Comparison of ENCODE assay signal across 1 cellular context in genomic region chr20:50794846-50795634, GRCh38.
TF ChIP-seq lines count a peak whose summit lies in the region.

A gene with protein sequence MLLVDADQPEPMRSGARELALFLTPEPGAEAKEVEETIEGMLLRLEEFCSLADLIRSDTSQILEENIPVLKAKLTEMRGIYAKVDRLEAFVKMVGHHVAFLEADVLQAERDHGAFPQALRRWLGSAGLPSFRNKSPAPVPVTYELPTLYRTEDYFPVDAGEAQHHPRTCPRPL (plus strand): TSS chr20:50795061. CDS start chr20:50795084, 23 bp downstream.

TF ChIP-seq in HepG2, 621 proteins besides CTCF, POLR2A, EP300 and RAD21 (continued from another document and continues in another):
- TF ChIP-seq ZNF766 (CRISPR knock-in tag; IDR thresholded peaks at IDR 0.05; ENCODE audit: borderline replicate concordance): peak; percentile 76
- peak; percentile 56; the same call in 1 of the 2 replicates for TF ChIP-seq ADNP (CRISPR knock-in tag; IDR thresholded peaks at IDR 0.05)
- peak; percentile 63 for TF ChIP-seq YY1 (IDR thresholded peaks at IDR 0.05; ENCODE audit: insufficient read depth, insufficient replicate concordance, low read depth, low read length)
- TF ChIP-seq CHD4 (IDR thresholded peaks at IDR 0.05; ENCODE audit: borderline replicate concordance, low read length): no peak
- no peak for TF ChIP-seq NAIF1 (CRISPR knock-in tag; IDR thresholded peaks at IDR 0.05; ENCODE audit: borderline replicate concordance)
- TF ChIP-seq HNRNPL (IDR thresholded peaks at IDR 0.05; ENCODE audit: low read depth, low read length): peak; percentile 12; the same call in 1 of the 2 replicates
- TF ChIP-seq HINFP (CRISPR knock-in tag; IDR thresholded peaks at IDR 0.05; ENCODE audit: low read depth): peak; percentile 97
- TF ChIP-seq, protein P1, sequence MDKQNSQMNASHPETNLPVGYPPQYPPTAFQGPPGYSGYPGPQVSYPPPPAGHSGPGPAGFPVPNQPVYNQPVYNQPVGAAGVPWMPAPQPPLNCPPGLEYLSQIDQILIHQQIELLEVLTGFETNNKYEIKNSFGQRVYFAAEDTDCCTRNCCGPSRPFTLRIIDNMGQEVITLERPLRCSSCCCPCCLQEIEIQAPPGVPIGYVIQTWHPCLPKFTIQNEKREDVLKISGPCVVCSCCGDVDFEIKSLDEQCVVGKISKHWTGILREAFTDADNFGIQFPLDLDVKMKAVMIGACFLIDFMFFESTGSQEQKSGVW (CRISPR knock-in tag; IDR thresholded peaks at IDR 0.05; ENCODE audit: borderline replicate concordance): no peak
- peak; percentile 17; the same call in 1 of the 2 replicates for TF ChIP-seq SMC3 (IDR thresholded peaks at IDR 0.05; ENCODE audit: low read length)
- TF ChIP-seq ZFP37 (CRISPR knock-in tag; IDR thresholded peaks at IDR 0.05; ENCODE audit: borderline replicate concordance): no peak
- TF ChIP-seq KDM1A (CRISPR knock-in tag; IDR thresholded peaks at IDR 0.05): no peak; the same call in 1 of the 2 replicates
- TF ChIP-seq, protein P2, sequence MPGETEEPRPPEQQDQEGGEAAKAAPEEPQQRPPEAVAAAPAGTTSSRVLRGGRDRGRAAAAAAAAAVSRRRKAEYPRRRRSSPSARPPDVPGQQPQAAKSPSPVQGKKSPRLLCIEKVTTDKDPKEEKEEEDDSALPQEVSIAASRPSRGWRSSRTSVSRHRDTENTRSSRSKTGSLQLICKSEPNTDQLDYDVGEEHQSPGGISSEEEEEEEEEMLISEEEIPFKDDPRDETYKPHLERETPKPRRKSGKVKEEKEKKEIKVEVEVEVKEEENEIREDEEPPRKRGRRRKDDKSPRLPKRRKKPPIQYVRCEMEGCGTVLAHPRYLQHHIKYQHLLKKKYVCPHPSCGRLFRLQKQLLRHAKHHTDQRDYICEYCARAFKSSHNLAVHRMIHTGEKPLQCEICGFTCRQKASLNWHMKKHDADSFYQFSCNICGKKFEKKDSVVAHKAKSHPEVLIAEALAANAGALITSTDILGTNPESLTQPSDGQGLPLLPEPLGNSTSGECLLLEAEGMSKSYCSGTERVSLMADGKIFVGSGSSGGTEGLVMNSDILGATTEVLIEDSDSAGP (CRISPR knock-in tag; IDR thresholded peaks at IDR 0.05; ENCODE audit: borderline replicate concordance): peak; percentile 78; the same call in 1 of the 2 replicates
- 0 out of 2 replicates have a peak, but pooled peaks have one; percentile 54 for TF ChIP-seq ZNF235 (CRISPR knock-in tag; IDR thresholded peaks at IDR 0.05; ENCODE audit: borderline replicate concordance)
- TF ChIP-seq SAP130 (CRISPR knock-in tag; IDR thresholded peaks at IDR 0.05; ENCODE audit: low read depth): peak; percentile 77
- no peak for TF ChIP-seq ZNF83 (CRISPR knock-in tag; IDR thresholded peaks at IDR 0.05; ENCODE audit: borderline replicate concordance)
- TF ChIP-seq TRAFD1 (CRISPR knock-in tag; IDR thresholded peaks at IDR 0.05; ENCODE audit: borderline replicate concordance): 0 out of 2 replicates have a peak, but pooled peaks have one; percentile 90
- TF ChIP-seq SMAD1 (CRISPR knock-in tag; IDR thresholded peaks at IDR 0.05; ENCODE audit: borderline replicate concordance, low read depth): peak; percentile 67; the same call in 1 of the 2 replicates
- TF ChIP-seq ZNF781 (CRISPR knock-in tag; IDR thresholded peaks at IDR 0.05; ENCODE audit: borderline replicate concordance, not compliant biosample characterization): no peak
- TF ChIP-seq ZBTB42 (CRISPR knock-in tag; IDR thresholded peaks at IDR 0.05): no peak
- TF ChIP-seq ZNF232 (CRISPR knock-in tag; IDR thresholded peaks at IDR 0.05; ENCODE audit: borderline replicate concordance): peak; percentile 32; the same call in 1 of the 2 replicates
- TF ChIP-seq, protein P3, sequence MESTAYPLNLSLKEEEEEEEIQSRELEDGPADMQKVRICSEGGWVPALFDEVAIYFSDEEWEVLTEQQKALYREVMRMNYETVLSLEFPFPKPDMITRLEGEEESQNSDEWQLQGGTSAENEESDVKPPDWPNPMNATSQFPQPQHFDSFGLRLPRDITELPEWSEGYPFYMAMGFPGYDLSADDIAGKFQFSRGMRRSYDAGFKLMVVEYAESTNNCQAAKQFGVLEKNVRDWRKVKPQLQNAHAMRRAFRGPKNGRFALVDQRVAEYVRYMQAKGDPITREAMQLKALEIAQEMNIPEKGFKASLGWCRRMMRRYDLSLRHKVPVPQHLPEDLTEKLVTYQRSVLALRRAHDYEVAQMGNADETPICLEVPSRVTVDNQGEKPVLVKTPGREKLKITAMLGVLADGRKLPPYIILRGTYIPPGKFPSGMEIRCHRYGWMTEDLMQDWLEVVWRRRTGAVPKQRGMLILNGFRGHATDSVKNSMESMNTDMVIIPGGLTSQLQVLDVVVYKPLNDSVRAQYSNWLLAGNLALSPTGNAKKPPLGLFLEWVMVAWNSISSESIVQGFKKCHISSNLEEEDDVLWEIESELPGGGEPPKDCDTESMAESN (CRISPR knock-in tag; conservative IDR thresholded peaks at IDR 0.05): peak; percentile 40
- TF ChIP-seq SRSF9 (IDR thresholded peaks at IDR 0.05; ENCODE audit: borderline replicate concordance, insufficient read depth, low read depth, low read length, poor library complexity, severe bottlenecking): no peak
- no peak for TF ChIP-seq RARG (CRISPR knock-in tag; IDR thresholded peaks at IDR 0.05; ENCODE audit: low read depth)
- no peak for TF ChIP-seq RCOR2 (CRISPR knock-in tag; IDR thresholded peaks at IDR 0.05)
- TF ChIP-seq CENPT (CRISPR knock-in tag; IDR thresholded peaks at IDR 0.05; ENCODE audit: low read depth): no peak
- 0 out of 2 replicates have a peak, but pooled peaks have one; percentile 43 for TF ChIP-seq ZFAT (CRISPR knock-in tag; conservative IDR thresholded peaks at IDR 0.05)
- no peak for TF ChIP-seq ZNF253 (CRISPR knock-in tag; IDR thresholded peaks at IDR 0.05; ENCODE audit: borderline replicate concordance)
- peak; percentile 88 for TF ChIP-seq HOXA3 (CRISPR knock-in tag; IDR thresholded peaks at IDR 0.05)
- TF ChIP-seq REL (CRISPR knock-in tag; conservative IDR thresholded peaks at IDR 0.05): no peak
- TF ChIP-seq TRIM24 (CRISPR knock-in tag; IDR thresholded peaks at IDR 0.05): no peak
- no peak for TF ChIP-seq ZNF33A (CRISPR knock-in tag; IDR thresholded peaks at IDR 0.05; ENCODE audit: borderline replicate concordance)
- TF ChIP-seq, protein P4, sequence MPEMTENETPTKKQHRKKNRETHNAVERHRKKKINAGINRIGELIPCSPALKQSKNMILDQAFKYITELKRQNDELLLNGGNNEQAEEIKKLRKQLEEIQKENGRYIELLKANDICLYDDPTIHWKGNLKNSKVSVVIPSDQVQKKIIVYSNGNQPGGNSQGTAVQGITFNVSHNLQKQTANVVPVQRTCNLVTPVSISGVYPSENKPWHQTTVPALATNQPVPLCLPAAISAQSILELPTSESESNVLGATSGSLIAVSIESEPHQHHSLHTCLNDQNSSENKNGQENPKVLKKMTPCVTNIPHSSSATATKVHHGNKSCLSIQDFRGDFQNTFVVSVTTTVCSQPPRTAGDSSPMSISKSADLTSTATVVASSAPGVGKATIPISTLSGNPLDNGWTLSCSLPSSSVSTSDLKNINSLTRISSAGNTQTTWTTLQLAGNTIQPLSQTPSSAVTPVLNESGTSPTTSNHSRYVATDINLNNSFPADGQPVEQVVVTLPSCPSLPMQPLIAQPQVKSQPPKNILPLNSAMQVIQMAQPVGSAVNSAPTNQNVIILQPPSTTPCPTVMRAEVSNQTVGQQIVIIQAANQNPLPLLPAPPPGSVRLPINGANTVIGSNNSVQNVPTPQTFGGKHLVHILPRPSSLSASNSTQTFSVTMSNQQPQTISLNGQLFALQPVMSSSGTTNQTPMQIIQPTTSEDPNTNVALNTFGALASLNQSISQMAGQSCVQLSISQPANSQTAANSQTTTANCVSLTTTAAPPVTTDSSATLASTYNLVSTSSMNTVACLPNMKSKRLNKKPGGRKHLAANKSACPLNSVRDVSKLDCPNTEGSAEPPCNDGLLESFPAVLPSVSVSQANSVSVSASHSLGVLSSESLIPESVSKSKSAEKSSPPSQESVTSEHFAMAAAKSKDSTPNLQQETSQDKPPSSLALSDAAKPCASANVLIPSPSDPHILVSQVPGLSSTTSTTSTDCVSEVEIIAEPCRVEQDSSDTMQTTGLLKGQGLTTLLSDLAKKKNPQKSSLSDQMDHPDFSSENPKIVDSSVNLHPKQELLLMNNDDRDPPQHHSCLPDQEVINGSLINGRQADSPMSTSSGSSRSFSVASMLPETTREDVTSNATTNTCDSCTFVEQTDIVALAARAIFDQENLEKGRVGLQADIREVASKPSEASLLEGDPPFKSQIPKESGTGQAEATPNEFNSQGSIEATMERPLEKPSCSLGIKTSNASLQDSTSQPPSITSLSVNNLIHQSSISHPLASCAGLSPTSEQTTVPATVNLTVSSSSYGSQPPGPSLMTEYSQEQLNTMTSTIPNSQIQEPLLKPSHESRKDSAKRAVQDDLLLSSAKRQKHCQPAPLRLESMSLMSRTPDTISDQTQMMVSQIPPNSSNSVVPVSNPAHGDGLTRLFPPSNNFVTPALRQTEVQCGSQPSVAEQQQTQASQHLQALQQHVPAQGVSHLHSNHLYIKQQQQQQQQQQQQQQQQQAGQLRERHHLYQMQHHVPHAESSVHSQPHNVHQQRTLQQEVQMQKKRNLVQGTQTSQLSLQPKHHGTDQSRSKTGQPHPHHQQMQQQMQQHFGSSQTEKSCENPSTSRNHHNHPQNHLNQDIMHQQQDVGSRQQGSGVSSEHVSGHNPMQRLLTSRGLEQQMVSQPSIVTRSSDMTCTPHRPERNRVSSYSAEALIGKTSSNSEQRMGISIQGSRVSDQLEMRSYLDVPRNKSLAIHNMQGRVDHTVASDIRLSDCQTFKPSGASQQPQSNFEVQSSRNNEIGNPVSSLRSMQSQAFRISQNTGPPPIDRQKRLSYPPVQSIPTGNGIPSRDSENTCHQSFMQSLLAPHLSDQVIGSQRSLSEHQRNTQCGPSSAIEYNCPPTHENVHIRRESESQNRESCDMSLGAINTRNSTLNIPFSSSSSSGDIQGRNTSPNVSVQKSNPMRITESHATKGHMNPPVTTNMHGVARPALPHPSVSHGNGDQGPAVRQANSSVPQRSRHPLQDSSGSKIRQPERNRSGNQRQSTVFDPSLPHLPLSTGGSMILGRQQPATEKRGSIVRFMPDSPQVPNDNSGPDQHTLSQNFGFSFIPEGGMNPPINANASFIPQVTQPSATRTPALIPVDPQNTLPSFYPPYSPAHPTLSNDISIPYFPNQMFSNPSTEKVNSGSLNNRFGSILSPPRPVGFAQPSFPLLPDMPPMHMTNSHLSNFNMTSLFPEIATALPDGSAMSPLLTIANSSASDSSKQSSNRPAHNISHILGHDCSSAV (CRISPR knock-in tag; IDR thresholded peaks at IDR 0.05; ENCODE audit: borderline replicate concordance): no peak
- 0 out of 2 replicates have a peak, but pooled peaks have one; percentile 68 for TF ChIP-seq NFATC3 (CRISPR knock-in tag; IDR thresholded peaks at IDR 0.05)
- TF ChIP-seq, protein P5, sequence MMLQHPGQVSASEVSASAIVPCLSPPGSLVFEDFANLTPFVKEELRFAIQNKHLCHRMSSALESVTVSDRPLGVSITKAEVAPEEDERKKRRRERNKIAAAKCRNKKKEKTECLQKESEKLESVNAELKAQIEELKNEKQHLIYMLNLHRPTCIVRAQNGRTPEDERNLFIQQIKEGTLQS (CRISPR knock-in tag; IDR thresholded peaks at IDR 0.05): peak; percentile 15; the same call in 1 of the 2 replicates
- TF ChIP-seq DNMT3B (CRISPR knock-in tag; conservative IDR thresholded peaks at IDR 0.05): no peak
- TF ChIP-seq E2F1 (CRISPR knock-in tag; IDR thresholded peaks at IDR 0.05): no peak
- TF ChIP-seq ZNF703 (CRISPR knock-in tag; IDR thresholded peaks at IDR 0.05; ENCODE audit: borderline replicate concordance): peak; percentile 75; the same call in 1 of the 2 replicates
- TF ChIP-seq STAG1 (CRISPR knock-in tag; IDR thresholded peaks at IDR 0.05): peak; percentile 85
- peak; percentile 88 for TF ChIP-seq ZNF691 (CRISPR knock-in tag; IDR thresholded peaks at IDR 0.05; ENCODE audit: borderline replicate concordance, low read depth)
- no peak for TF ChIP-seq TCF7L2 (IDR thresholded peaks at IDR 0.05; ENCODE audit: low read depth, low read length)
- TF ChIP-seq ZNF138 (CRISPR knock-in tag; IDR thresholded peaks at IDR 0.05; ENCODE audit: low read depth): no peak; the same call in 1 of the 2 replicates
